ENCODE assay signal across 11 cellular contexts in the genomic region with DNA sequence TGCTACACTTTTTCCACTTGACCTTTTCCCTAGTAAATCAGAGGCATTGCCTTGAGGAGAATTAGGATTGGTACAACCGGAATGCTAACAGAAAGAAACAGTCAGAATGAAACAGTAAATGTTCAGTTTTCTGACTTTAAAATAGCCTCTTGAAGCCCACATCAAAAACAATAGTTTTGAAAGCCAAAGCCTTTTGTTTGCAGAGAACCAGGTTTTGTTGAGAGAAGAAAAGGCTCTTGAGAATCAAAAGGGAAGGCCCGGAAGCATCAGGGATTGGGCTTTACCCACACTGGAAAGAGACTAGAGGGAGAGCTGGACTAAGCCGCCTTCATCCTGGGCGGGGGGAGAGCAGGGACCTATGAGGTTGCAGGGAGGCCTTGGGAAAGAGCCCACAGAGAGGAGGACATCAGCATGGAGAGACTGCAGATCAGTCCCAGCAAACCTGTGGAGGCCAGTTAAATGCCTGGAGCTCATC. TPM values are rescaled to one million over a fixed set of nuclear protein-coding genes. Genes with fewer than 3 reads are reported as not detected.
DNase-seq lines count a peak whose midpoint lies in the region; ATAC-seq, FAIRE-seq and TF ChIP-seq lines count a peak whose summit lies in the region.
"Had no signal": no experiment of that assay in that cellular context is flagged by ENCODE, and none has a peak within 500 bp of the region (broad histone marks: within the 10 kb centered on the region; RNA-seq: fewer than 3 reads in every experiment).

No MANE protein-coding gene starts in this region.

- H3K79me2 ChIP-seq in SU-DHL-6 (ENCODE audit: insufficient read depth, low read length), result no peaks in the 10 kb centered on the region
- no peaks in the 10 kb centered on the region for H3K79me2 ChIP-seq in parathyroid adenoma

- H3K9me3 ChIP-seq in SU-DHL-6 (ENCODE audit: insufficient read depth, low read length), result no peaks in the 10 kb centered on the region
- no peaks in the 10 kb centered on the region for H3K9me3 ChIP-seq in parathyroid adenoma (ENCODE audit: control insufficient read depth, low read length)
- H3K9me3 ChIP-seq in mucosa of descending colon, result no peaks in the 10 kb centered on the region

- H3K9me2 ChIP-seq in SU-DHL-6 (replicated peaks; ENCODE audit: insufficient read depth, low read length), result no peaks in the 10 kb centered on the region

- H3F3A ChIP-seq in SU-DHL-6 (ENCODE audit: insufficient read depth), result no peaks in the 10 kb centered on the region

- H3K27ac ChIP-seq in SU-DHL-6 (ENCODE audit: low read depth, low read length) (peak overlapping the region; percentile 16; the same call in 1 of the 2 replicates), parathyroid adenoma (no peak overlapping the region)
- H3K27ac ChIP-seq: HL-60 had no signal

- H3K4me3 ChIP-seq in SU-DHL-6 (ENCODE audit: insufficient read depth, low read length, poor library complexity, severe bottlenecking) (no peak overlapping the region), parathyroid adenoma (ENCODE audit: low read depth, low read length) (no peak overlapping the region), mucosa of descending colon (no peak overlapping the region)

- no peak for DNase-seq in GM19239 (ENCODE audit: insufficient read length, low spot score)
- DNase-seq in mucosa of descending colon, result no peak
- no peak for DNase-seq in stimulated activated naive CD4-positive, alpha-beta T cell treated with Interleukin-2 at 50 U/mL for 16 hours (lab: John Stamatoyannopoulos, UW)
- no peak for DNase-seq in D341Med (ENCODE audit: low spot score)
- DNase-seq: activated CD4-positive, alpha-beta memory T cell treated with anti-CD3 and anti-CD28 coated beads, Interleukin-2, amount 10 ng/mL, durations not matched to agents 7 days and 5 days; OCI-M1 had no signal

- H3K4me1 ChIP-seq in parathyroid adenoma, result no peaks in the 10 kb centered on the region
- no peaks in the 10 kb centered on the region for H3K4me1 ChIP-seq in mucosa of descending colon (ENCODE audit: low read depth)

- H3K27me3 ChIP-seq in SU-DHL-6 (ENCODE audit: low read length) (no peaks in the 10 kb centered on the region), parathyroid adenoma (ENCODE audit: control insufficient read depth, insufficient read depth, low read length) (no peaks in the 10 kb centered on the region)

- H3K36me3 ChIP-seq in SU-DHL-6 (ENCODE audit: low read length) (no peaks in the 10 kb centered on the region), parathyroid adenoma (ENCODE audit: control insufficient read depth, insufficient read depth, low read length) (no peaks in the 10 kb centered on the region), mucosa of descending colon (ENCODE audit: low read depth) (no peaks in the 10 kb centered on the region)

- peak; percentile 39 for ATAC-seq in HG02870 (IDR thresholded peaks at IDR 0.05; ENCODE audit: unreplicated experiment)
- no peak for ATAC-seq in mucosa of descending colon

- H3K4me2 ChIP-seq in SU-DHL-6 (ENCODE audit: low read depth, low read length, poor library complexity, severe bottlenecking) (no peak overlapping the region), parathyroid adenoma (ENCODE audit: low read length) (no peak overlapping the region)

- FAIRE-seq in GM19239 (lab: Jason Lieb, UNC), result peak; percentile 87
- FAIRE-seq: bronchial epithelial cell had no signal

- no peaks in the 10 kb centered on the region for H4K20me1 ChIP-seq in SU-DHL-6 (ENCODE audit: low read depth, low read length)

- intact Hi-C loops in mucosa of descending colon (cut with DNase I, micrococcal nuclease), result no loop called here

- H3K9ac ChIP-seq in SU-DHL-6 (ENCODE audit: low read length) (no peak overlapping the region), parathyroid adenoma (no peak overlapping the region)

- TF ChIP-seq CTCF in SU-DHL-6 (IDR thresholded peaks at IDR 0.05; ENCODE audit: insufficient read depth, low read length, poor library complexity, severe bottlenecking), result no peak
- no peak for TF ChIP-seq CTCF in parathyroid adenoma (IDR thresholded peaks at IDR 0.05)
- TF ChIP-seq CTCF in mucosa of descending colon (IDR thresholded peaks at IDR 0.05), result no peak

- no peak overlapping the region for H2AFZ ChIP-seq in SU-DHL-6 (ENCODE audit: low read depth, low read length, severe bottlenecking)
- H2AFZ ChIP-seq in parathyroid adenoma, result peak overlapping the region; percentile 36

RNA-seq across cellular contexts. Expression of gene ADM, which starts 12.4 kb away (rescaled TPM):
- total RNA-seq in mucosa of descending colon, result 100 to 1,000 TPM in 1 of 3 donors, 10 to 100 TPM in 2; 49.5 to 124 (median 72.9) TPM

RNA-seq across cellular contexts. Expression of gene SBF2, which starts 23.3 kb away (rescaled TPM):
- total RNA-seq in mucosa of descending colon, result 10 to 100 TPM; 35.2 to 60.3 (median 48.2) TPM
